In the genomic region with DNA sequence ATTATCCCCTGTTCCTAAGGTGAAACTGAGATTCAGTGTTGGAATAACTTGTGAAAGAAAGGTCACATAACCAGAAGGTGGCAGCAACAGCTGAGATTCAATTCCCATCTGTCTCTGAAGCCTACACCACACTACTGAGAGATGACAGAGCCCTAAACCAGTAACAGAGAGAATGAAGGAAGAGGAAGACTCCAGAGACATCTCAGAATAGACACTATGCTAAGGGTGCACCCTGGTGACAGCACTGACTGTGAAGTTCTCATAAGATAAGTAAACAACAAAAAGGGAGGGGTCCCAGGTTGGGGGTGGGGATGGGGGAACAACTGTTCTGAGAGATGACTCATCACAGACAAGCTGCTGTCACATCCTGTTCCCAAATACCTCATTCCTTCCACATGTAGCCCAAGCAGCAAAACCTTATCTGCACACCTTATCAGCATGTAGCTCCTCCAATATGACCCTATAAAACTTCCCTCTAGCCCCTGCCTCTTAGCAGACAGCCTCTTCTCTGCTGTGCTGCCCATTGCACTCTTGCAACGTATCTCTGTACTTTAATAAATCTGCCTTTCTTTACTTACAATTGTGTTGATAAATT, we compare ENCODE assay signal across 9 cellular contexts. TPM values are rescaled to one million over a fixed set of nuclear protein-coding genes. Genes with fewer than 3 reads are reported as not detected.
DNase-seq lines count a peak whose midpoint lies in the region; ATAC-seq, FAIRE-seq and TF ChIP-seq lines count a peak whose summit lies in the region.
"Had no signal": no experiment of that assay in that cellular context is flagged by ENCODE, and none has a peak within 500 bp of the region (broad histone marks: within the 10 kb centered on the region; RNA-seq: fewer than 3 reads in every experiment).

No MANE protein-coding gene starts in this region.

- H3K4me3 ChIP-seq in OCI-LY3 (ENCODE audit: low read length) (no peak overlapping the region), bronchial epithelial cell (ENCODE audit: low read depth, low read length) (no peak overlapping the region)

- DNase-seq in activated T-cell treated with anti-CD3 and anti-CD28 coated beads, Interleukin-2, amount 50 U/mL, for 4 hours = peak; percentile 9
- DNase-seq in activated T-cell treated with anti-CD3 and anti-CD28 coated beads, Interleukin-2, amount 50 U/mL, for 24 hours = no peak
- DNase-seq in bronchial epithelial cell (ENCODE audit: low read depth) (peak; percentile 53), amygdala (lab: John Stamatoyannopoulos, UW) (no peak), mucosa of gallbladder (ENCODE audit: low spot score) (no peak), NCI-H1417 treated with DMSO at 0.1 percent for 48 hours (lab: John Stamatoyannopoulos, UW) (no peak)
- DNase-seq in stimulated activated CD8-positive, alpha-beta memory T cell treated with anti-CD3 and anti-CD28 coated beads, Interleukin-4, amount 100 ng/mL, for 48 hours = peak; percentile 27

- H3K27ac Mint-ChIP-seq in activated T-cell treated with anti-CD3 and anti-CD28 coated beads, Interleukin-2, amount 50 U/mL, for 24 hours = no peak overlapping the region

- TF ChIP-seq CTCF in OCI-LY3 (IDR thresholded peaks at IDR 0.05; ENCODE audit: low read depth, low read length) (peak; percentile 32), bronchial epithelial cell (IDR thresholded peaks at IDR 0.05; ENCODE audit: insufficient read depth, low read length, severe bottlenecking) (peak; percentile 17)

- H3K36me3 Mint-ChIP-seq in activated T-cell treated with anti-CD3 and anti-CD28 coated beads, Interleukin-2, amount 50 U/mL, for 4 hours (ENCODE audit: insufficient read depth) = no peaks in the 10 kb centered on the region
- peaks cover 3% of the 10 kb centered on the region for H3K36me3 Mint-ChIP-seq in activated T-cell treated with anti-CD3 and anti-CD28 coated beads, Interleukin-2, amount 50 U/mL, for 24 hours (ENCODE audit: low read depth)

- H3K79me2 ChIP-seq in OCI-LY3 (ENCODE audit: low read length) = no peaks in the 10 kb centered on the region

- no peak for FAIRE-seq in bronchial epithelial cell (lab: Jason Lieb, UNC)

- peaks cover 2% of the 10 kb centered on the region for H3K4me1 Mint-ChIP-seq in activated T-cell treated with anti-CD3 and anti-CD28 coated beads, Interleukin-2, amount 50 U/mL, for 4 hours (ENCODE audit: low read depth)
- H3K4me1 Mint-ChIP-seq in activated T-cell treated with anti-CD3 and anti-CD28 coated beads, Interleukin-2, amount 50 U/mL, for 24 hours (ENCODE audit: low read depth) = peaks cover 10% of the 10 kb centered on the region

- H3K4me3 Mint-ChIP-seq in activated T-cell treated with anti-CD3 and anti-CD28 coated beads, Interleukin-2, amount 50 U/mL, for 4 hours = no peak overlapping the region
- H3K4me3 Mint-ChIP-seq in activated T-cell treated with anti-CD3 and anti-CD28 coated beads, Interleukin-2, amount 50 U/mL, for 24 hours = no peak overlapping the region

- H3K9me3 Mint-ChIP-seq in activated T-cell treated with anti-CD3 and anti-CD28 coated beads, Interleukin-2, amount 50 U/mL, for 4 hours = peaks cover 18% of the 10 kb centered on the region
- H3K9me3 Mint-ChIP-seq in activated T-cell treated with anti-CD3 and anti-CD28 coated beads, Interleukin-2, amount 50 U/mL, for 24 hours = peaks cover 23% of the 10 kb centered on the region

- peaks cover 8% of the 10 kb centered on the region; the same call in 1 of the 2 replicates for H3K4me1 ChIP-seq in OCI-LY3 (ENCODE audit: low read length)

- peaks cover 8% of the 10 kb centered on the region; the same call in 1 of the 2 replicates for H3K27me3 ChIP-seq in OCI-LY3 (ENCODE audit: low read depth, low read length)
- H3K27me3 ChIP-seq in bronchial epithelial cell (ENCODE audit: control insufficient read depth, insufficient read depth, low read length) = no peaks in the 10 kb centered on the region

- no peak overlapping the region for H3K27ac ChIP-seq in OCI-LY3 (ENCODE audit: low read length)

- H3K9me3 ChIP-seq in OCI-LY3 (ENCODE audit: insufficient read depth, low read length) = peaks cover 18% of the 10 kb centered on the region; the same call in 1 of the 2 replicates

- H4K20me1 ChIP-seq in OCI-LY3 (ENCODE audit: insufficient read depth, low read length) = no peaks in the 10 kb centered on the region

- H3K27me3 Mint-ChIP-seq in activated T-cell treated with anti-CD3 and anti-CD28 coated beads, Interleukin-2, amount 50 U/mL, for 4 hours (ENCODE audit: low read depth) = peaks cover 31% of the 10 kb centered on the region
- H3K27me3 Mint-ChIP-seq in activated T-cell treated with anti-CD3 and anti-CD28 coated beads, Interleukin-2, amount 50 U/mL, for 24 hours = peaks cover 43% of the 10 kb centered on the region

- H3K9ac ChIP-seq in OCI-LY3 (ENCODE audit: low read length) = no peak overlapping the region

- H2AFZ ChIP-seq in OCI-LY3 (ENCODE audit: low read depth, low read length) = no peak overlapping the region

- H3K4me2 ChIP-seq in OCI-LY3 (ENCODE audit: low read length) = no peak overlapping the region

- H3K36me3 ChIP-seq in OCI-LY3 (replicated peaks; ENCODE audit: low read depth, low read length) = no peaks in the 10 kb centered on the region
- no peaks in the 10 kb centered on the region for H3K36me3 ChIP-seq in bronchial epithelial cell (ENCODE audit: control insufficient read depth, insufficient read depth, low read length)

- no peak for ATAC-seq in activated T-cell treated with anti-CD3 and anti-CD28 coated beads, Interleukin-2, amount 50 U/mL, for 4 hours

RNA-seq across cellular contexts. Expression of gene UTP14C, which starts 46.5 kb away (rescaled TPM):
- 10 to 100 TPM in 2 of 3 donors, 1 to 10 TPM in 1; 9.5 to 10.3 (median 10.0) TPM for total RNA-seq in activated T-cell treated with anti-CD3 and anti-CD28 coated beads, Interleukin-2, amount 50 U/mL, for 4 hours
- total RNA-seq in bronchial epithelial cell (10.6 and 10.8 TPM in 2 replicates), mucosa of gallbladder (20.1 TPM)

RNA-seq across cellular contexts. Expression of gene NEK5, which starts 57.8 kb away (rescaled TPM):
- under 1 TPM in 1 of 3 donors, not detected in 2; 0.08 TPM for total RNA-seq in activated T-cell treated with anti-CD3 and anti-CD28 coated beads, Interleukin-2, amount 50 U/mL, for 4 hours
- total RNA-seq in bronchial epithelial cell (0.26 TPM in 2 replicates), mucosa of gallbladder (0.29 TPM)
- total RNA-seq: activated CD8-positive, alpha-beta memory T cell treated with anti-CD3 and anti-CD28 coated beads for 36 hours had no signal

RNA-seq across cellular contexts. Expression of gene ALG11, which starts 58.8 kb away (rescaled TPM):
- total RNA-seq in activated T-cell treated with anti-CD3 and anti-CD28 coated beads, Interleukin-2, amount 50 U/mL, for 4 hours = 10 to 100 TPM; 20.6 to 27.5 (median 26.5) TPM
- total RNA-seq in bronchial epithelial cell (17.5 and 24.5 TPM in 2 replicates), mucosa of gallbladder (37.3 TPM)

RNA-seq across cellular contexts. Expression of gene ATP7B, which starts 59.8 kb away (rescaled TPM):
- total RNA-seq in activated T-cell treated with anti-CD3 and anti-CD28 coated beads, Interleukin-2, amount 50 U/mL, for 4 hours = under 1 TPM; 0.54 to 0.83 (median 0.61) TPM
- 3.9 and 8.7 TPM in 2 replicates for total RNA-seq in bronchial epithelial cell
- total RNA-seq in mucosa of gallbladder = 54.9 TPM

Comparison
In these comparisons a context has a peak if more than half of its experiments do, and no peak if none do; other contexts are left out.
1. DNase-seq: peak in activated T-cell treated with anti-CD3 and anti-CD28 coated beads, Interleukin-2, amount 50 U/mL, for 4 hours (single experiment), bronchial epithelial cell (single experiment) and stimulated activated CD8-positive, alpha-beta memory T cell treated with anti-CD3 and anti-CD28 coated beads, Interleukin-4, amount 100 ng/mL, for 48 hours (single experiment); none in activated T-cell treated with anti-CD3 and anti-CD28 coated beads, Interleukin-2, amount 50 U/mL, for 24 hours (single experiment), amygdala (0 of 56), mucosa of gallbladder (single experiment) and NCI-H1417 treated with DMSO at 0.1 percent for 48 hours (single experiment).